In the genomic region with DNA sequence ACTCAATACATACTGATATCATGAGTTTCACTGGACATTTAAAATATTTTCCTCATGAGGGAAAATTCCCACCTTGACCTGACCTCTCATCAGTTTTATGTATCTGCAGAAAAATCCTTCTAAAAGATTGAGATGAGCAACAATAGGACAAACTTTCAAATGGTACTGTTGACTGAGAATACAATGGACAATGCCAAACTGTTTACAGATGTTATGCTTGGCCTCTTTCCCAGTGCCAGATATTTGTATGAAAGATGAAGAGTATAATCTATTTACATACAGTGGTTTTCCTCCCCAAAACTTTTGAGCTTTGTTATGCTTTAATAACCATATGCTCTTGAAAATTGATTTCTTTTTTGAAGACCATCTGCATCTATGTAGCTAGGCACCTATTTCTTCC, we compare ENCODE assay signal across 23 cellular contexts.
"Had no signal": no experiment of that assay in that cellular context is flagged by ENCODE, and none has a peak within 500 bp of the region (broad histone marks: within the 10 kb centered on the region; RNA-seq: fewer than 3 reads in every experiment).

No MANE protein-coding gene starts in this region.

- H3K27me3 ChIP-seq: breast epithelium, gastrocnemius medialis, left lung, neural progenitor cell, ovary, upper lobe of right lung had no signal

- H3K4me2 ChIP-seq: neural progenitor cell had no signal

- H3K9me3 ChIP-seq: breast epithelium, gastrocnemius medialis, left lung, ovary, psoas muscle, upper lobe of right lung had no signal

- H3K27ac ChIP-seq: breast epithelium, coronary artery, gastrocnemius medialis, left lung, neural progenitor cell, ovary, psoas muscle, skin epidermis, upper lobe of right lung, WERI-Rb-1 had no signal

- H3K9ac ChIP-seq: neural progenitor cell had no signal

- H3K36me3 ChIP-seq: breast epithelium, gastrocnemius medialis, left lung, neural progenitor cell, ovary, upper lobe of right lung, WERI-Rb-1 had no signal

- H2AFZ ChIP-seq: neural progenitor cell had no signal

- DNase-seq: activated CD4-positive, alpha-beta T cell treated with anti-CD3 and anti-CD28 coated beads for 1 hour; activated CD4-positive, alpha-beta T cell treated with anti-CD3 and anti-CD28 coated beads, Interleukin-2, amount 50 U/mL, for 48 hours; activated naive CD4-positive, alpha-beta T cell; activated naive CD8-positive, alpha-beta T cell treated with anti-CD3 and anti-CD28 coated beads, Interleukin-2, amount 10 ng/mL, durations not matched to agents 7 days and 5 days; activated T-cell treated with anti-CD3 and anti-CD28 coated beads, Interleukin-2, amount 50 U/mL, for 1 hour; gastrocnemius medialis; head of caudate nucleus; kidney; left lung; ovary; psoas muscle; right cardiac atrium; stimulated activated CD8-positive, alpha-beta memory T cell treated with anti-CD3 and anti-CD28 coated beads, Interleukin-4, amount 100 ng/mL, for 48 hours; stimulated activated naive CD4-positive, alpha-beta T cell; SW 1271; T-helper 2 cell; upper lobe of right lung; WERI-Rb-1 had no signal

- H3K4me1 ChIP-seq: breast epithelium, gastrocnemius medialis, left lung, neural progenitor cell, psoas muscle, upper lobe of right lung had no signal

- ATAC-seq: activated T-helper 17 cell treated with anti-CD3 and anti-CD28 coated beads, Interleukin-2, amount 50 U/mL, for 72 hours; gastrocnemius medialis; left lung; psoas muscle; right cardiac atrium; upper lobe of right lung had no signal

- H3K4me3 ChIP-seq: breast epithelium, coronary artery, gastrocnemius medialis, left lung, neural progenitor cell, ovary, psoas muscle, skin epidermis, upper lobe of right lung had no signal
